In genomic region chr10:93115661-93116383, GRCh38 we compare ENCODE assay signal across 1 cellular context.
TF ChIP-seq lines count a peak whose summit lies in the region.

No MANE protein-coding gene starts in this region.

TF ChIP-seq in H1, 55 proteins besides CTCF, POLR2A, EP300 and RAD21:
- no peak for TF ChIP-seq GTF2F1 (IDR thresholded peaks at IDR 0.05; ENCODE audit: borderline replicate concordance, low read depth, low read length)
- TF ChIP-seq KDM1A (IDR thresholded peaks at IDR 0.05; ENCODE audit: borderline replicate concordance, low read length), result peak; percentile 42; the same call in 1 of the 2 replicates
- no peak for TF ChIP-seq POU5F1 (IDR thresholded peaks at IDR 0.05; ENCODE audit: low read depth, low read length)
- peak; percentile 88 for TF ChIP-seq MAX (IDR thresholded peaks at IDR 0.05)
- TF ChIP-seq TCF12 (IDR thresholded peaks at IDR 0.05; ENCODE audit: low read depth, low read length), result no peak
- peak; percentile 84 for TF ChIP-seq E2F6 (IDR thresholded peaks at IDR 0.05)
TF ChIP-seq in H1: peak in this region for 3.
